Comparison of ENCODE assay signal across 9 cellular contexts in the genomic region with DNA sequence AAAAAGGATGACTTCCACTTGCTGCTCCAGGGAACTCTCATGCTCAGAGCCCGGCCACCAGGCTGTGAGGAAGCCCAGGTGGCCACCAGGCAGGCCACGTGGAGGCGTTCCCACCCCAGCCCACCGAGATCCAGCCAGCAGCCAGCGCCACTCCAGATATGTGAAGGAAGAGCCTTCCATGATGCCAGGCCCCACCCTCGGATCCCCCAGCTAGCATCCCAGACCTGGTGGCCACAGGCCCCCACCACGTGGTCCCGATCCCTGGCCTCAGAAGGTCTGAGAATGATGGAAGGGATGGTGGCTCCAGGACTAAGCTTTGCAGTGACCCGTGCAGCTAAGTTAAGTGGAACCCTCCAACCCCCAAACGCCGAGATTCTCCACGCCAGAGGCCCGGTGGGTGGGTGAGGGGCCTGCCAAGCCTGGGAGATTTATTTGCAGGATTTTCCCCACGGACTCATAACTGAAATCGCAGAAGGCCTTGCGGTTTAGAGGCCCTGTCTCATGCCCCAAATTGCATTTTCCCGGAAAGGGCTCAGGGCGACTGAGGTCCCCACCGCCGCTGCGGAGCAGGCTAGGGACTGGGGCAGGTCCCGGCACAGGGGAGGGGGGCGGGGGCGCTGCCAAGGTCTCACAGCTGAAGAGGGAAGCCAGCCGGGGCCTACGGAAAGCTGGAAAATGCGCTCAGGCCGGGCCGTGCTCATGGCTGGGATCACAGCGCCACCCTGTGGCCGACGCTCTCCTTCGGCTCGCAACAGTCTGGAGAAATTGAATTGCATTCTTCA. TPM values are rescaled to one million over a fixed set of nuclear protein-coding genes. Genes with fewer than 3 reads are reported as not detected.
DNase-seq lines count a peak whose midpoint lies in the region; ATAC-seq, FAIRE-seq and TF ChIP-seq lines count a peak whose summit lies in the region.
"Had no signal": no experiment of that assay in that cellular context is flagged by ENCODE, and none has a peak within 500 bp of the region (broad histone marks: within the 10 kb centered on the region; RNA-seq: fewer than 3 reads in every experiment).

No MANE protein-coding gene starts in this region.

- H3K9me3 ChIP-seq in Loucy (ENCODE audit: insufficient read depth, low read depth, low read length) (no peaks in the 10 kb centered on the region), astrocyte (ENCODE audit: insufficient read depth, low read depth, low read length) (no peaks in the 10 kb centered on the region)

- no peak for FAIRE-seq in astrocyte (lab: Jason Lieb, UNC)

- no peak overlapping the region for H3K4me2 ChIP-seq in Loucy (ENCODE audit: low read depth, low read length, poor library complexity, severe bottlenecking)
- H3K4me2 ChIP-seq in astrocyte (ENCODE audit: low read length) = peak overlapping the region; percentile 73

- in situ Hi-C loops in GM13977 (cut with MboI; ENCODE audit: low pct_unique_long_range_greater_than_20kb, low sequenced_read_pairs, unreplicated experiment) = loop anchor here (10.0 kb wide), 1 partner anchor 93 kb away; no protein-coding TSS in a partner anchor
- in situ Hi-C loops in SK-MEL-5 (cut with HindIII; ENCODE audit: low pct_unique_long_range_greater_than_20kb, low sequenced_read_pairs) = no loop called here

- peaks cover 19% of the 10 kb centered on the region for H3K27me3 Mint-ChIP-seq in astrocyte (ENCODE audit: low read depth, unreplicated experiment)

- H3K9ac ChIP-seq in Loucy (ENCODE audit: low read depth, low read length, poor library complexity, severe bottlenecking) = no peak overlapping the region
- H3K9ac ChIP-seq in astrocyte (ENCODE audit: low read length) = peak overlapping the region; percentile 44

- H3K9me2 ChIP-seq in Loucy (replicated peaks; ENCODE audit: low read depth, low read length) = no peaks in the 10 kb centered on the region

- H3K4me1 Mint-ChIP-seq in astrocyte (ENCODE audit: low read depth, unreplicated experiment) = peaks cover 17% of the 10 kb centered on the region

- H3K9me3 Mint-ChIP-seq in astrocyte (ENCODE audit: unreplicated experiment) = peaks cover 11% of the 10 kb centered on the region

- H3K4me3 Mint-ChIP-seq in astrocyte (ENCODE audit: unreplicated experiment) = no peak overlapping the region

- peak; percentile 88 for TF ChIP-seq CTCF in AG09309 (IDR thresholded peaks at IDR 0.05; ENCODE audit: control insufficient read depth, insufficient read depth, low read depth, low read length, missing control alignments)
- TF ChIP-seq CTCF in GM13977 (IDR thresholded peaks at IDR 0.05; ENCODE audit: extremely low read depth, insufficient read depth, missing control alignments) = peak; percentile 96
- TF ChIP-seq CTCF in Loucy (conservative IDR thresholded peaks at IDR 0.05; ENCODE audit: low read length) = peak; percentile 88
- peak; percentile 64 for TF ChIP-seq CTCF in astrocyte (IDR thresholded peaks at IDR 0.05; ENCODE audit: insufficient read depth, low read depth, low read length)

- H2AFZ ChIP-seq in Loucy (ENCODE audit: low read length) = no peak overlapping the region
- H2AFZ ChIP-seq in astrocyte (ENCODE audit: low read depth, low read length) = peak overlapping the region; percentile 65

- intact Hi-C loops in left ventricle myocardium superior (cut with micrococcal nuclease) = no loop called here

- H3K27ac ChIP-seq in astrocyte (ENCODE audit: low read depth, low read length) = no peak overlapping the region
- H3K27ac ChIP-seq: skin epidermis had no signal

- H3F3A ChIP-seq in Loucy (ENCODE audit: low read depth) = no peaks in the 10 kb centered on the region

- DNase-seq in AG09309 (ENCODE audit: low read depth) = peak; percentile 5
- peak; percentile 79 for DNase-seq in GM13977 (ENCODE audit: low spot score)
- DNase-seq in SK-MEL-5 (ENCODE audit: low read depth, low spot score) = peak; percentile 74
- DNase-seq in astrocyte (ENCODE audit: low read depth) = peak; percentile 28
- peak; percentile 80 for DNase-seq in left ventricle myocardium superior
- peak; percentile 29 for DNase-seq in renal cortical epithelial cell (ENCODE audit: low read depth)

- no peak overlapping the region for H3K4me3 ChIP-seq in AG09309 (ENCODE audit: control insufficient read depth, low read depth, low read length)
- no peak overlapping the region for H3K4me3 ChIP-seq in Loucy (ENCODE audit: low read length, poor library complexity, severe bottlenecking)
- no peak overlapping the region for H3K4me3 ChIP-seq in astrocyte (ENCODE audit: insufficient read depth, low read depth, low read length)
- H3K4me3 ChIP-seq: skin epidermis had no signal

- no peaks in the 10 kb centered on the region for H3K27me3 ChIP-seq in Loucy (ENCODE audit: insufficient read depth, low read length, poor library complexity, severe bottlenecking)
- H3K27me3 ChIP-seq in astrocyte (ENCODE audit: insufficient read depth, low read length) = no peaks in the 10 kb centered on the region

- no peaks in the 10 kb centered on the region for H3K36me3 Mint-ChIP-seq in astrocyte (ENCODE audit: low read depth, unreplicated experiment)

- H4K20me1 ChIP-seq in Loucy (ENCODE audit: insufficient read depth, low read length, poor library complexity, severe bottlenecking) (no peaks in the 10 kb centered on the region), astrocyte (ENCODE audit: insufficient read depth, low read length) (no peaks in the 10 kb centered on the region)

- H3K27ac Mint-ChIP-seq in astrocyte (ENCODE audit: unreplicated experiment) = no peak overlapping the region

- no peaks in the 10 kb centered on the region for H3K79me2 ChIP-seq in Loucy (ENCODE audit: insufficient read depth, low read length)
- no peaks in the 10 kb centered on the region for H3K79me2 ChIP-seq in astrocyte (ENCODE audit: insufficient read depth, low read length)

- H3K36me3 ChIP-seq in Loucy (ENCODE audit: insufficient read depth, low read length) (no peaks in the 10 kb centered on the region), astrocyte (ENCODE audit: insufficient read depth, low read length) (no peaks in the 10 kb centered on the region)

- no peaks in the 10 kb centered on the region for H3K4me1 ChIP-seq in Loucy (ENCODE audit: insufficient read depth, low read length, poor library complexity, severe bottlenecking)
- no peaks in the 10 kb centered on the region for H3K4me1 ChIP-seq in astrocyte (ENCODE audit: insufficient read depth, low read length)

- peak; percentile 86 for ATAC-seq in left ventricle myocardium superior
- ATAC-seq in GM21381 (IDR thresholded peaks at IDR 0.05; ENCODE audit: unreplicated experiment) = no peak

RNA-seq across cellular contexts. Expression of a gene that starts 31.1 kb away (rescaled TPM):
- total RNA-seq in SK-MEL-5 (2014; rRNA removed; shearing (Covaris generic)) = 0.29 and 0.45 TPM in 2 replicates
- 10.0 and 11.5 TPM in 2 replicates for polyA plus RNA-seq in SK-MEL-5 (2015; cell fraction: cytosol; rRNA removed)
- polyA plus RNA-seq in SK-MEL-5 (2015; cell fraction: nucleus; rRNA removed) = 2.2 and 5.5 TPM in 2 replicates
- total RNA-seq in astrocyte (0.25 TPM in 1 of 2 replicates, not detected in the other), left ventricle myocardium superior (0.92 TPM), renal cortical epithelial cell (not detected in 2 replicates)

Comparison
In these comparisons a context has a peak if more than half of its experiments do, and no peak if none do; other contexts are left out.
1. DNase-seq: peak in every context shown above with its lines; median percentile 80 in left ventricle myocardium superior; 79 in GM13977; 74 in SK-MEL-5; 29 in renal cortical epithelial cell; 28 in astrocyte; 5 in AG09309.